ENCODE assay signal across 8 cellular contexts in the genomic region with DNA sequence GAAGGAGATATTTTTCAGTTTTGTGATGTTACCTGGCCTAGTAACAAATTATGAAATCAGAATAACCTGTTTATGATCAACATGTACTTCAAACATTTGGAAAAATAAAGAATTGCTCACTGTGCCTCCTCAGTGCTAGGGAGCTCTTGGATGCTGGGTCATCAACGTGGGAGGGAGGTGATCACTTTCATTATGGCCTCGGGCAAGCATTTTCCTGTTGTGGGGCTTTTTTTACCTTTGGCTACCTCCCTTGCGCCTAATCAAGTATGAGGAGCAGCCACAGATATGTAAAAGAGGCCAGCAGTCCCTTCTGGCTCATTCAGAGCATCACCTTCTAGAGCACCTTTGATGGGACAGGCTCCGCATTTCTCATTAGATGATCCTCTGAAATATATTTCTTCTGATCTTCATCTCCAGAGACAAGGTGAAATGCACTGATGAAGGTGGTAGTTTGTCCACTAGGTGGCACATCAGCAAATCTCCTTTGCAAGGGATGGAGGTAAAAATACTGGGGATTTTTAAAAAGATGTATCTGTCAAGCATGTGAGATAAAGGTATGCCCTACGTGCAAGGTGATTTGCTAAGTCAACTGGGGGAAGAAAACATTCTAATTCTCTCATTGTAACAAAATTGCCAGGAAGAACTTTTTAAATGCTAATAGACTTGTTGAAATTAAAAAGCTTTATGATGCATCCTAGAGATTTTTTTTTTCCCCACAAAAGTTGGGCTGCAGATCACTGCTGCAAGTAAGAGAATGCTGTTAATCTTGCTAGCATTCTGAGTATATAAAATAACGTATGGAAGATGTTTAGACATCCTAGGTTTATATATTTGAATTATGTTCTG.
DNase-seq lines count a peak whose midpoint lies in the region; ATAC-seq, FAIRE-seq and TF ChIP-seq lines count a peak whose summit lies in the region.

No MANE protein-coding gene starts in this region.

- no peak for ATAC-seq in HG03571 (IDR thresholded peaks at IDR 0.05; ENCODE audit: unreplicated experiment)

- no peak for TF ChIP-seq POLR2A in H54 (IDR thresholded peaks at IDR 0.05; ENCODE audit: low read depth, low read length)

- FAIRE-seq in H54 (lab: Jason Lieb, UNC), result peak; percentile 33

- DNase-seq in NCI-H510A treated with DMSO at 0.1 percent for 48 hours (lab: John Stamatoyannopoulos, UW) (peak; percentile 10), NCI-H510A (lab: John Stamatoyannopoulos, UW) (no peak), H54 (ENCODE audit: insufficient read length, low spot score) (peak; percentile 15), NCI-H2171 treated with DMSO at 0.1 percent for 48 hours (lab: John Stamatoyannopoulos, UW) (peak; percentile 7), activated T-cell treated with anti-CD3 and anti-CD28 coated beads for 4 hours (peak; percentile 38), germinal center (ENCODE audit: low spot score) (peak; percentile 48), putamen (ENCODE audit: low spot score) (peak; percentile 31)
